Comparison of ENCODE assay signal across 1 cellular context in the genomic region with DNA sequence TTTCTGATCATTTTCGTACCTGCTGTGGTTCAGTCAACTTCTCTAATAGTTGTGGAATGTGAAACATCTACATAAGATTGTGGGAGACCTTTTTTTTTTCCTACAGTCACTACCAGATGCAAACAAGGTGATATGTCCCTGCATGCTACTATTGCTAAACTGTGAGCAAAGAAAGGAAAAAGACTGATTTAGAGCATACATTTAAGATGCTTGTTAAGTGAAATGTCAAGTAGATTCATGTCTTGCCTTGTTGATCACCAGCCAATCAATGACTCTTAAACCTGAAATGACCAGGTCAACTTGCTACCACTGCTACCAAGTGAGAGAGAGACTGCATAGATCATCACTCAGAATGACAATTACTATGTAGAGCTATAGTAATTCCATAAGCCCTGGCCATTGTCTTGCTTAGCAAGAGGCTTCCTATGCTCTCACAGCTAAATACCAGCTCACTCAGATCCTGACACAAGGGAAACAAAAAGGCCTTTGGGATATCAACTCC.
TF ChIP-seq lines count a peak whose summit lies in the region.

No MANE protein-coding gene starts in this region.

TF ChIP-seq in H1, 55 proteins besides CTCF, POLR2A, EP300 and RAD21:
- TF ChIP-seq RNF2 (IDR thresholded peaks at IDR 0.05; ENCODE audit: borderline replicate concordance, low read depth, low read length, missing control alignments, poor library complexity, severe bottlenecking) = no peak
- peak; percentile 54; the same call in 1 of the 2 replicates for TF ChIP-seq SP1 (IDR thresholded peaks at IDR 0.05; ENCODE audit: low read depth, low read length)
- TF ChIP-seq, protein P1, sequence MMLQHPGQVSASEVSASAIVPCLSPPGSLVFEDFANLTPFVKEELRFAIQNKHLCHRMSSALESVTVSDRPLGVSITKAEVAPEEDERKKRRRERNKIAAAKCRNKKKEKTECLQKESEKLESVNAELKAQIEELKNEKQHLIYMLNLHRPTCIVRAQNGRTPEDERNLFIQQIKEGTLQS (IDR thresholded peaks at IDR 0.05; ENCODE audit: insufficient read depth, low read depth, low read length) = no peak
- no peak; the same call in 1 of the 2 replicates for TF ChIP-seq TBP (IDR thresholded peaks at IDR 0.05; ENCODE audit: low read depth, low read length)
- TF ChIP-seq YY1 (IDR thresholded peaks at IDR 0.05; ENCODE audit: low read depth, low read length) = no peak
- peak; percentile 65; the same call in 1 of the 2 replicates for TF ChIP-seq POU5F1 (IDR thresholded peaks at IDR 0.05; ENCODE audit: low read depth, low read length)
- peak; percentile 72 for TF ChIP-seq TEAD4 (IDR thresholded peaks at IDR 0.05; ENCODE audit: low read depth, low read length)
- no peak for TF ChIP-seq KDM4A (IDR thresholded peaks at IDR 0.05; ENCODE audit: low read depth, low read length, severe bottlenecking)
- no peak for TF ChIP-seq RXRA (IDR thresholded peaks at IDR 0.05; ENCODE audit: insufficient read depth, low read depth, low read length)
- no peak for TF ChIP-seq CEBPB (IDR thresholded peaks at IDR 0.05; ENCODE audit: low read depth, low read length)
- no peak for TF ChIP-seq EGR1 (IDR thresholded peaks at IDR 0.05; ENCODE audit: borderline replicate concordance, low read depth, low read length)
- TF ChIP-seq CHD2 (IDR thresholded peaks at IDR 0.05; ENCODE audit: low read length) = no peak
- no peak for TF ChIP-seq CREB1 (IDR thresholded peaks at IDR 0.05)
- TF ChIP-seq, protein P2, sequence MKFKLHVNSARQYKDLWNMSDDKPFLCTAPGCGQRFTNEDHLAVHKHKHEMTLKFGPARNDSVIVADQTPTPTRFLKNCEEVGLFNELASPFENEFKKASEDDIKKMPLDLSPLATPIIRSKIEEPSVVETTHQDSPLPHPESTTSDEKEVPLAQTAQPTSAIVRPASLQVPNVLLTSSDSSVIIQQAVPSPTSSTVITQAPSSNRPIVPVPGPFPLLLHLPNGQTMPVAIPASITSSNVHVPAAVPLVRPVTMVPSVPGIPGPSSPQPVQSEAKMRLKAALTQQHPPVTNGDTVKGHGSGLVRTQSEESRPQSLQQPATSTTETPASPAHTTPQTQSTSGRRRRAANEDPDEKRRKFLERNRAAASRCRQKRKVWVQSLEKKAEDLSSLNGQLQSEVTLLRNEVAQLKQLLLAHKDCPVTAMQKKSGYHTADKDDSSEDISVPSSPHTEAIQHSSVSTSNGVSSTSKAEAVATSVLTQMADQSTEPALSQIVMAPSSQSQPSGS (IDR thresholded peaks at IDR 0.05; ENCODE audit: low read length) = peak; percentile 71; the same call in 1 of the 2 replicates
- no peak for TF ChIP-seq SP2 (IDR thresholded peaks at IDR 0.05; ENCODE audit: low read length)
- no peak for TF ChIP-seq SUZ12 (IDR thresholded peaks at IDR 0.05; ENCODE audit: low read length)
- peak; percentile 56 for TF ChIP-seq NANOG (IDR thresholded peaks at IDR 0.05; ENCODE audit: insufficient read depth, low read depth, low read length, poor library complexity, severe bottlenecking)
- TF ChIP-seq, protein P3, sequence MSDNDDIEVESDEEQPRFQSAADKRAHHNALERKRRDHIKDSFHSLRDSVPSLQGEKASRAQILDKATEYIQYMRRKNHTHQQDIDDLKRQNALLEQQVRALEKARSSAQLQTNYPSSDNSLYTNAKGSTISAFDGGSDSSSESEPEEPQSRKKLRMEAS (IDR thresholded peaks at IDR 0.05) = no peak
- no peak for TF ChIP-seq FOSL1 (IDR thresholded peaks at IDR 0.05; ENCODE audit: insufficient read depth, low read depth, low read length)
- TF ChIP-seq CTBP2 (IDR thresholded peaks at IDR 0.05; ENCODE audit: borderline replicate concordance, insufficient read depth, insufficient read length, low read length) = no peak
- TF ChIP-seq SIX5 (IDR thresholded peaks at IDR 0.05; ENCODE audit: low read depth, low read length) = no peak
- TF ChIP-seq SIN3A (conservative IDR thresholded peaks at IDR 0.05 in 1 of 2, IDR thresholded peaks at IDR 0.05 in 1 of 2; ENCODE audit: low read depth in 1 of 2, low read length in 2 of 2) = no peak; a peak in 1 of 4 replicates
- TF ChIP-seq SIRT6 (IDR thresholded peaks at IDR 0.05; ENCODE audit: low read length) = no peak
- TF ChIP-seq TCF12 (IDR thresholded peaks at IDR 0.05; ENCODE audit: low read depth, low read length) = 0 out of 2 replicates have a peak, but pooled peaks have one; percentile 43
- TF ChIP-seq ZNF274 (IDR thresholded peaks at IDR 0.05; ENCODE audit: borderline replicate concordance, extremely low read depth, low read length) = no peak
- TF ChIP-seq JUND (IDR thresholded peaks at IDR 0.05; ENCODE audit: low read length) = 0 out of 2 replicates have a peak, but pooled peaks have one; percentile 53
- no peak for TF ChIP-seq SAP30 (IDR thresholded peaks at IDR 0.05; ENCODE audit: insufficient read depth, insufficient replicate concordance, low read length)
- TF ChIP-seq KDM5A (IDR thresholded peaks at IDR 0.05; ENCODE audit: low read length) = no peak
- TF ChIP-seq ASH2L (IDR thresholded peaks at IDR 0.05; ENCODE audit: low read length) = peak; percentile 76
- TF ChIP-seq HDAC2 (IDR thresholded peaks at IDR 0.05; ENCODE audit: borderline replicate concordance in 1 of 2, low read depth in 2 of 2, low read length in 2 of 2) = peak; percentile 59 to 91; a peak in 3 of 4 replicates
- TF ChIP-seq BACH1 (IDR thresholded peaks at IDR 0.05; ENCODE audit: low read length) = no peak
- TF ChIP-seq EZH2 (IDR thresholded peaks at IDR 0.05; ENCODE audit: low read depth, low read length, severe bottlenecking) = no peak
TF ChIP-seq in H1: peak in this region for 9.
